1 cellular context compared by ENCODE assay signal in the genomic region with DNA sequence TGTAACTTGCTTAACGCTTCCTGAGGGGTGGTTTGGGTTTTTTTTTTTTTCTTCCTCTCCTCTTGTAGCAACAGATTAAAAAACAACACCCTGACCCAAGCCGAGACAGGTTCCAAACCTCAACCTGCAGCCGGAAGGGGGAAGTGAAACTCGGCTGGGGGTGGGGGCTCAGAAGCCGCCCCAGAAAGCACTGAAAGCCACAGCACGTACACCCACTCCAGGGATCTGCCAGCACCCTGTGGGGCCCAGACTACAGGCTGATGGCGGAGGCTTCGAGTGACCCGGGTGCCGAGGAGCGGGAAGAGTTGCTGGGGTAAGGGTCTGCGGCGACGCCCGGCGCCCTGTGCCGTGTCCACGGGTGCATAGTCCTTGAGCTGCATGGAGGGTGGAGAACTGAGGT.
TF ChIP-seq lines count a peak whose summit lies in the region.

A gene with protein sequence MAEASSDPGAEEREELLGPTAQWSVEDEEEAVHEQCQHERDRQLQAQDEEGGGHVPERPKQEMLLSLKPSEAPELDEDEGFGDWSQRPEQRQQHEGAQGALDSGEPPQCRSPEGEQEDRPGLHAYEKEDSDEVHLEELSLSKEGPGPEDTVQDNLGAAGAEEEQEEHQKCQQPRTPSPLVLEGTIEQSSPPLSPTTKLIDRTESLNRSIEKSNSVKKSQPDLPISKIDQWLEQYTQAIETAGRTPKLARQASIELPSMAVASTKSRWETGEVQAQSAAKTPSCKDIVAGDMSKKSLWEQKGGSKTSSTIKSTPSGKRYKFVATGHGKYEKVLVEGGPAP (plus strand): TSS at position 200 of the 400 bp plus-strand sequence. CDS start 61 bp downstream, at position 261.

TF ChIP-seq in GM12878, 131 proteins besides CTCF, POLR2A, EP300 and RAD21 (continued from another document and continues in another):
- TF ChIP-seq, protein P1, sequence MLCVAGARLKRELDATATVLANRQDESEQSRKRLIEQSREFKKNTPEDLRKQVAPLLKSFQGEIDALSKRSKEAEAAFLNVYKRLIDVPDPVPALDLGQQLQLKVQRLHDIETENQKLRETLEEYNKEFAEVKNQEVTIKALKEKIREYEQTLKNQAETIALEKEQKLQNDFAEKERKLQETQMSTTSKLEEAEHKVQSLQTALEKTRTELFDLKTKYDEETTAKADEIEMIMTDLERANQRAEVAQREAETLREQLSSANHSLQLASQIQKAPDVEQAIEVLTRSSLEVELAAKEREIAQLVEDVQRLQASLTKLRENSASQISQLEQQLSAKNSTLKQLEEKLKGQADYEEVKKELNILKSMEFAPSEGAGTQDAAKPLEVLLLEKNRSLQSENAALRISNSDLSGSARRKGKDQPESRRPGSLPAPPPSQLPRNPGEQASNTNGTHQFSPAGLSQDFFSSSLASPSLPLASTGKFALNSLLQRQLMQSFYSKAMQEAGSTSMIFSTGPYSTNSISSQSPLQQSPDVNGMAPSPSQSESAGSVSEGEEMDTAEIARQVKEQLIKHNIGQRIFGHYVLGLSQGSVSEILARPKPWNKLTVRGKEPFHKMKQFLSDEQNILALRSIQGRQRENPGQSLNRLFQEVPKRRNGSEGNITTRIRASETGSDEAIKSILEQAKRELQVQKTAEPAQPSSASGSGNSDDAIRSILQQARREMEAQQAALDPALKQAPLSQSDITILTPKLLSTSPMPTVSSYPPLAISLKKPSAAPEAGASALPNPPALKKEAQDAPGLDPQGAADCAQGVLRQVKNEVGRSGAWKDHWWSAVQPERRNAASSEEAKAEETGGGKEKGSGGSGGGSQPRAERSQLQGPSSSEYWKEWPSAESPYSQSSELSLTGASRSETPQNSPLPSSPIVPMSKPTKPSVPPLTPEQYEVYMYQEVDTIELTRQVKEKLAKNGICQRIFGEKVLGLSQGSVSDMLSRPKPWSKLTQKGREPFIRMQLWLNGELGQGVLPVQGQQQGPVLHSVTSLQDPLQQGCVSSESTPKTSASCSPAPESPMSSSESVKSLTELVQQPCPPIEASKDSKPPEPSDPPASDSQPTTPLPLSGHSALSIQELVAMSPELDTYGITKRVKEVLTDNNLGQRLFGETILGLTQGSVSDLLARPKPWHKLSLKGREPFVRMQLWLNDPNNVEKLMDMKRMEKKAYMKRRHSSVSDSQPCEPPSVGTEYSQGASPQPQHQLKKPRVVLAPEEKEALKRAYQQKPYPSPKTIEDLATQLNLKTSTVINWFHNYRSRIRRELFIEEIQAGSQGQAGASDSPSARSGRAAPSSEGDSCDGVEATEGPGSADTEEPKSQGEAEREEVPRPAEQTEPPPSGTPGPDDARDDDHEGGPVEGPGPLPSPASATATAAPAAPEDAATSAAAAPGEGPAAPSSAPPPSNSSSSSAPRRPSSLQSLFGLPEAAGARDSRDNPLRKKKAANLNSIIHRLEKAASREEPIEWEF (IDR thresholded peaks at IDR 0.05; ENCODE audit: insufficient replicate concordance, low read depth, low read length) = no peak
- TF ChIP-seq SMC3 (IDR thresholded peaks at IDR 0.05; ENCODE audit: borderline replicate concordance, low read length) (peak; percentile 25; the same call in 1 of the 2 replicates), CBFB (IDR thresholded peaks at IDR 0.05; ENCODE audit: low read depth) (peak; percentile 96), IRF4 (IDR thresholded peaks at IDR 0.05; ENCODE audit: low read depth, low read length) (peak; percentile 99), EGR1 (IDR thresholded peaks at IDR 0.05; ENCODE audit: borderline replicate concordance in 1 of 2, low read depth in 2 of 2, low read length in 2 of 2) (peak in 1 of 2 experiments; percentile 97; a peak in 2 of 3 replicates), RCOR1 (conservative IDR thresholded peaks at IDR 0.05; ENCODE audit: low read depth, low read length) (peak; percentile 90; the same call in 1 of the 2 replicates), CHD1 (IDR thresholded peaks at IDR 0.05; ENCODE audit: low read depth, low read length) (no peak), SUZ12 (IDR thresholded peaks at IDR 0.05; ENCODE audit: unreplicated experiment) (no peak), CBX3 (IDR thresholded peaks at IDR 0.05; ENCODE audit: borderline replicate concordance, low read depth) (no peak), POLR2AphosphoS2 (IDR thresholded peaks at IDR 0.05; ENCODE audit: low read depth, low read length) (no peak; the same call in 1 of the 2 replicates), POU2F2 (IDR thresholded peaks at IDR 0.05; ENCODE audit: borderline replicate concordance, low read depth, low read length) (peak; percentile 94), RBBP5 (conservative IDR thresholded peaks at IDR 0.05) (no peak), SREBF1 (IDR thresholded peaks at IDR 0.05; ENCODE audit: low read length) (no peak; the same call in 1 of the 2 replicates), NRF1 (conservative IDR thresholded peaks at IDR 0.05; ENCODE audit: low read depth, low read length) (no peak), PML (IDR thresholded peaks at IDR 0.05; ENCODE audit: low read length) (no peak), CEBPB (IDR thresholded peaks at IDR 0.05; ENCODE audit: borderline replicate concordance in 1 of 2, low read depth in 2 of 2, low read length in 2 of 2) (peak in 1 of 2 experiments; percentile 3; a peak in 1 of 4 replicates), SUPT20H (IDR thresholded peaks at IDR 0.05; ENCODE audit: borderline replicate concordance, control insufficient read depth, low read depth, low read length) (no peak), CREB1 (IDR thresholded peaks at IDR 0.05; ENCODE audit: low read depth) (no peak), EED (IDR thresholded peaks at IDR 0.05; ENCODE audit: low read depth) (peak; percentile 99), BCL11A (IDR thresholded peaks at IDR 0.05; ENCODE audit: low read depth, low read length) (peak; percentile 98)
- TF ChIP-seq, protein P2, sequence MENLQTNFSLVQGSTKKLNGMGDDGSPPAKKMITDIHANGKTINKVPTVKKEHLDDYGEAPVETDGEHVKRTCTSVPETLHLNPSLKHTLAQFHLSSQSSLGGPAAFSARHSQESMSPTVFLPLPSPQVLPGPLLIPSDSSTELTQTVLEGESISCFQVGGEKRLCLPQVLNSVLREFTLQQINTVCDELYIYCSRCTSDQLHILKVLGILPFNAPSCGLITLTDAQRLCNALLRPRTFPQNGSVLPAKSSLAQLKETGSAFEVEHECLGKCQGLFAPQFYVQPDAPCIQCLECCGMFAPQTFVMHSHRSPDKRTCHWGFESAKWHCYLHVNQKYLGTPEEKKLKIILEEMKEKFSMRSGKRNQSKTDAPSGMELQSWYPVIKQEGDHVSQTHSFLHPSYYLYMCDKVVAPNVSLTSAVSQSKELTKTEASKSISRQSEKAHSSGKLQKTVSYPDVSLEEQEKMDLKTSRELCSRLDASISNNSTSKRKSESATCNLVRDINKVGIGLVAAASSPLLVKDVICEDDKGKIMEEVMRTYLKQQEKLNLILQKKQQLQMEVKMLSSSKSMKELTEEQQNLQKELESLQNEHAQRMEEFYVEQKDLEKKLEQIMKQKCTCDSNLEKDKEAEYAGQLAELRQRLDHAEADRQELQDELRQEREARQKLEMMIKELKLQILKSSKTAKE (IDR thresholded peaks at IDR 0.05; ENCODE audit: low read depth, poor library complexity, severe bottlenecking) = peak; percentile 98
- TF ChIP-seq, protein P3, sequence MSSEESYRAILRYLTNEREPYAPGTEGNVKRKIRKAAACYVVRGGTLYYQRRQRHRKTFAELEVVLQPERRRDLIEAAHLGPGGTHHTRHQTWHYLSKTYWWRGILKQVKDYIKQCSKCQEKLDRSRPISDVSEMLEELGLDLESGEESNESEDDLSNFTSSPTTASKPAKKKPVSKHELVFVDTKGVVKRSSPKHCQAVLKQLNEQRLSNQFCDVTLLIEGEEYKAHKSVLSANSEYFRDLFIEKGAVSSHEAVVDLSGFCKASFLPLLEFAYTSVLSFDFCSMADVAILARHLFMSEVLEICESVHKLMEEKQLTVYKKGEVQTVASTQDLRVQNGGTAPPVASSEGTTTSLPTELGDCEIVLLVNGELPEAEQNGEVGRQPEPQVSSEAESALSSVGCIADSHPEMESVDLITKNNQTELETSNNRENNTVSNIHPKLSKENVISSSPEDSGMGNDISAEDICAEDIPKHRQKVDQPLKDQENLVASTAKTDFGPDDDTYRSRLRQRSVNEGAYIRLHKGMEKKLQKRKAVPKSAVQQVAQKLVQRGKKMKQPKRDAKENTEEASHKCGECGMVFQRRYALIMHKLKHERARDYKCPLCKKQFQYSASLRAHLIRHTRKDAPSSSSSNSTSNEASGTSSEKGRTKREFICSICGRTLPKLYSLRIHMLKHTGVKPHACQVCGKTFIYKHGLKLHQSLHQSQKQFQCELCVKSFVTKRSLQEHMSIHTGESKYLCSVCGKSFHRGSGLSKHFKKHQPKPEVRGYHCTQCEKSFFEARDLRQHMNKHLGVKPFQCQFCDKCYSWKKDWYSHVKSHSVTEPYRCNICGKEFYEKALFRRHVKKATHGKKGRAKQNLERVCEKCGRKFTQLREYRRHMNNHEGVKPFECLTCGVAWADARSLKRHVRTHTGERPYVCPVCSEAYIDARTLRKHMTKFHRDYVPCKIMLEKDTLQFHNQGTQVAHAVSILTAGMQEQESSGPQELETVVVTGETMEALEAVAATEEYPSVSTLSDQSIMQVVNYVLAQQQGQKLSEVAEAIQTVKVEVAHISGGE (CRISPR knock-in tag; IDR thresholded peaks at IDR 0.05) = no peak
- TF ChIP-seq, protein P4, sequence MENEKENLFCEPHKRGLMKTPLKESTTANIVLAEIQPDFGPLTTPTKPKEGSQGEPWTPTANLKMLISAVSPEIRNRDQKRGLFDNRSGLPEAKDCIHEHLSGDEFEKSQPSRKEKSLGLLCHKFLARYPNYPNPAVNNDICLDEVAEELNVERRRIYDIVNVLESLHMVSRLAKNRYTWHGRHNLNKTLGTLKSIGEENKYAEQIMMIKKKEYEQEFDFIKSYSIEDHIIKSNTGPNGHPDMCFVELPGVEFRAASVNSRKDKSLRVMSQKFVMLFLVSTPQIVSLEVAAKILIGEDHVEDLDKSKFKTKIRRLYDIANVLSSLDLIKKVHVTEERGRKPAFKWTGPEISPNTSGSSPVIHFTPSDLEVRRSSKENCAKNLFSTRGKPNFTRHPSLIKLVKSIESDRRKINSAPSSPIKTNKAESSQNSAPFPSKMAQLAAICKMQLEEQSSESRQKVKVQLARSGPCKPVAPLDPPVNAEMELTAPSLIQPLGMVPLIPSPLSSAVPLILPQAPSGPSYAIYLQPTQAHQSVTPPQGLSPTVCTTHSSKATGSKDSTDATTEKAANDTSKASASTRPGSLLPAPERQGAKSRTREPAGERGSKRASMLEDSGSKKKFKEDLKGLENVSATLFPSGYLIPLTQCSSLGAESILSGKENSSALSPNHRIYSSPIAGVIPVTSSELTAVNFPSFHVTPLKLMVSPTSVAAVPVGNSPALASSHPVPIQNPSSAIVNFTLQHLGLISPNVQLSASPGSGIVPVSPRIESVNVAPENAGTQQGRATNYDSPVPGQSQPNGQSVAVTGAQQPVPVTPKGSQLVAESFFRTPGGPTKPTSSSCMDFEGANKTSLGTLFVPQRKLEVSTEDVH (IDR thresholded peaks at IDR 0.05; ENCODE audit: low read depth, partially characterized antibody) = peak; percentile 73
- TF ChIP-seq, protein P5, sequence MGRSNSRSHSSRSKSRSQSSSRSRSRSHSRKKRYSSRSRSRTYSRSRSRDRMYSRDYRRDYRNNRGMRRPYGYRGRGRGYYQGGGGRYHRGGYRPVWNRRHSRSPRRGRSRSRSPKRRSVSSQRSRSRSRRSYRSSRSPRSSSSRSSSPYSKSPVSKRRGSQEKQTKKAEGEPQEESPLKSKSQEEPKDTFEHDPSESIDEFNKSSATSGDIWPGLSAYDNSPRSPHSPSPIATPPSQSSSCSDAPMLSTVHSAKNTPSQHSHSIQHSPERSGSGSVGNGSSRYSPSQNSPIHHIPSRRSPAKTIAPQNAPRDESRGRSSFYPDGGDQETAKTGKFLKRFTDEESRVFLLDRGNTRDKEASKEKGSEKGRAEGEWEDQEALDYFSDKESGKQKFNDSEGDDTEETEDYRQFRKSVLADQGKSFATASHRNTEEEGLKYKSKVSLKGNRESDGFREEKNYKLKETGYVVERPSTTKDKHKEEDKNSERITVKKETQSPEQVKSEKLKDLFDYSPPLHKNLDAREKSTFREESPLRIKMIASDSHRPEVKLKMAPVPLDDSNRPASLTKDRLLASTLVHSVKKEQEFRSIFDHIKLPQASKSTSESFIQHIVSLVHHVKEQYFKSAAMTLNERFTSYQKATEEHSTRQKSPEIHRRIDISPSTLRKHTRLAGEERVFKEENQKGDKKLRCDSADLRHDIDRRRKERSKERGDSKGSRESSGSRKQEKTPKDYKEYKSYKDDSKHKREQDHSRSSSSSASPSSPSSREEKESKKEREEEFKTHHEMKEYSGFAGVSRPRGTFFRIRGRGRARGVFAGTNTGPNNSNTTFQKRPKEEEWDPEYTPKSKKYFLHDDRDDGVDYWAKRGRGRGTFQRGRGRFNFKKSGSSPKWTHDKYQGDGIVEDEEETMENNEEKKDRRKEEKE (IDR thresholded peaks at IDR 0.05) = no peak
- TF ChIP-seq, protein P6, sequence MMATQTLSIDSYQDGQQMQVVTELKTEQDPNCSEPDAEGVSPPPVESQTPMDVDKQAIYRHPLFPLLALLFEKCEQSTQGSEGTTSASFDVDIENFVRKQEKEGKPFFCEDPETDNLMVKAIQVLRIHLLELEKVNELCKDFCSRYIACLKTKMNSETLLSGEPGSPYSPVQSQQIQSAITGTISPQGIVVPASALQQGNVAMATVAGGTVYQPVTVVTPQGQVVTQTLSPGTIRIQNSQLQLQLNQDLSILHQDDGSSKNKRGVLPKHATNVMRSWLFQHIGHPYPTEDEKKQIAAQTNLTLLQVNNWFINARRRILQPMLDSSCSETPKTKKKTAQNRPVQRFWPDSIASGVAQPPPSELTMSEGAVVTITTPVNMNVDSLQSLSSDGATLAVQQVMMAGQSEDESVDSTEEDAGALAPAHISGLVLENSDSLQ (IDR thresholded peaks at IDR 0.05) = 0 out of 2 replicates have a peak, but pooled peaks have one; percentile 28
- TF ChIP-seq, protein P7, sequence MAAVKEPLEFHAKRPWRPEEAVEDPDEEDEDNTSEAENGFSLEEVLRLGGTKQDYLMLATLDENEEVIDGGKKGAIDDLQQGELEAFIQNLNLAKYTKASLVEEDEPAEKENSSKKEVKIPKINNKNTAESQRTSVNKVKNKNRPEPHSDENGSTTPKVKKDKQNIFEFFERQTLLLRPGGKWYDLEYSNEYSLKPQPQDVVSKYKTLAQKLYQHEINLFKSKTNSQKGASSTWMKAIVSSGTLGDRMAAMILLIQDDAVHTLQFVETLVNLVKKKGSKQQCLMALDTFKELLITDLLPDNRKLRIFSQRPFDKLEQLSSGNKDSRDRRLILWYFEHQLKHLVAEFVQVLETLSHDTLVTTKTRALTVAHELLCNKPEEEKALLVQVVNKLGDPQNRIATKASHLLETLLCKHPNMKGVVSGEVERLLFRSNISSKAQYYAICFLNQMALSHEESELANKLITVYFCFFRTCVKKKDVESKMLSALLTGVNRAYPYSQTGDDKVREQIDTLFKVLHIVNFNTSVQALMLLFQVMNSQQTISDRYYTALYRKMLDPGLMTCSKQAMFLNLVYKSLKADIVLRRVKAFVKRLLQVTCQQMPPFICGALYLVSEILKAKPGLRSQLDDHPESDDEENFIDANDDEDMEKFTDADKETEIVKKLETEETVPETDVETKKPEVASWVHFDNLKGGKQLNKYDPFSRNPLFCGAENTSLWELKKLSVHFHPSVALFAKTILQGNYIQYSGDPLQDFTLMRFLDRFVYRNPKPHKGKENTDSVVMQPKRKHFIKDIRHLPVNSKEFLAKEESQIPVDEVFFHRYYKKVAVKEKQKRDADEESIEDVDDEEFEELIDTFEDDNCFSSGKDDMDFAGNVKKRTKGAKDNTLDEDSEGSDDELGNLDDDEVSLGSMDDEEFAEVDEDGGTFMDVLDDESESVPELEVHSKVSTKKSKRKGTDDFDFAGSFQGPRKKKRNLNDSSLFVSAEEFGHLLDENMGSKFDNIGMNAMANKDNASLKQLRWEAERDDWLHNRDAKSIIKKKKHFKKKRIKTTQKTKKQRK (IDR thresholded peaks at IDR 0.05; ENCODE audit: low read depth, low read length) = no peak
